Comparison of ENCODE assay signal across 1 cellular context in the genomic region with DNA sequence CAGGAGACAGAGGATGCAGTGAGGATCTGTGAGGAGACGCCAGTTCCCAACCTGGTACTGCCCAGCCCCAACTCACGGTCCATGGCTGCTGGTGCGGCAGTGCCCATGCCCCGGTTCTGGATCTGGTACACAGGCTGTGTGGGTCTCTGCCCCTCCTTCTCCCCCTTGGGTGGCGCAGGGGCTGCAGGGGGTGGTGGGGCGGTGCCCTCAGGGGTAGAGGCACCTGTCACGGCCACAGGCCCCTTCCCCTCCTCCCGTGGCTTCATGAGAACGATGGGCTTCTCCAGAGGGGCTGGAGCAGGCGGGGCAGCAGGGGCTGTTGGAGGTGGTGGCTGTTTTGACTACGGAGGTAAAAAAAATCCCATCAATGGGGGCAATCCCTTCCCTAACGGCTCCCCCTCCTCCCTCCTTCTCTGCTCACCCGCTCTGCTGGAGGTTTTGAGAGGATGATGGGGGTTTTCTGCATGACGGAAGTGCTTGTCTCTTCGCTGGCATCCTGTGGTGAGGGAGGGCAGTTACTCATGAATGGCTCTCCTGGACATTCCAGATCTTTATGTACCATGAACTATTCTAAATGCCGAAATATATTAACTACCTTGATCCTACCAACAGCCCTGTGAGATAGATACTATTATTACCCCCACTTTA.
TF ChIP-seq lines count a peak whose summit lies in the region.

No MANE protein-coding gene starts in this region.

TF ChIP-seq in GM12878, 131 proteins besides CTCF, POLR2A, EP300 and RAD21 (continues in another document):
- TF ChIP-seq TCF3 (IDR thresholded peaks at IDR 0.05; ENCODE audit: borderline replicate concordance, insufficient read depth, low read depth, low read length): no peak
- TF ChIP-seq SIX5 (IDR thresholded peaks at IDR 0.05; ENCODE audit: low read depth, low read length, severe bottlenecking): no peak
- TF ChIP-seq MYB (IDR thresholded peaks at IDR 0.05; ENCODE audit: borderline replicate concordance, low read depth, low read length): 0 out of 2 replicates have a peak, but pooled peaks have one; percentile 51
- peak; percentile 30 to 59; a peak in 2 of 4 replicates for TF ChIP-seq IKZF2 (IDR thresholded peaks at IDR 0.05)
- TF ChIP-seq ZNF384 (IDR thresholded peaks at IDR 0.05; ENCODE audit: borderline replicate concordance, low read depth, low read length): peak; percentile 53; the same call in 1 of the 2 replicates
- TF ChIP-seq NFIC (IDR thresholded peaks at IDR 0.05; ENCODE audit: low read depth, low read length): peak; percentile 28; the same call in 1 of the 2 replicates
- 0 out of 2 replicates have a peak, but pooled peaks have one; percentile 11 for TF ChIP-seq JUNB (IDR thresholded peaks at IDR 0.05)
- no peak for TF ChIP-seq WRNIP1 (IDR thresholded peaks at IDR 0.05; ENCODE audit: borderline replicate concordance, low read depth, low read length)
- TF ChIP-seq YY1 (IDR thresholded peaks at IDR 0.05; ENCODE audit: low read depth, low read length): 0 out of 2 replicates have a peak, but pooled peaks have one; percentile 20
- no peak for TF ChIP-seq ATF2 (IDR thresholded peaks at IDR 0.05; ENCODE audit: low read length)
- TF ChIP-seq, protein P1, sequence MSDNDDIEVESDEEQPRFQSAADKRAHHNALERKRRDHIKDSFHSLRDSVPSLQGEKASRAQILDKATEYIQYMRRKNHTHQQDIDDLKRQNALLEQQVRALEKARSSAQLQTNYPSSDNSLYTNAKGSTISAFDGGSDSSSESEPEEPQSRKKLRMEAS (IDR thresholded peaks at IDR 0.05; ENCODE audit: low read depth, low read length): no peak
- no peak for TF ChIP-seq KDM1A (IDR thresholded peaks at IDR 0.05; ENCODE audit: borderline replicate concordance)
- peak; percentile 58 for TF ChIP-seq BCL3 (IDR thresholded peaks at IDR 0.05; ENCODE audit: borderline replicate concordance, insufficient read depth, low read depth, low read length, poor library complexity, severe bottlenecking)
- no peak for TF ChIP-seq ESRRA (IDR thresholded peaks at IDR 0.05; ENCODE audit: low read length)
- TF ChIP-seq, protein P2, sequence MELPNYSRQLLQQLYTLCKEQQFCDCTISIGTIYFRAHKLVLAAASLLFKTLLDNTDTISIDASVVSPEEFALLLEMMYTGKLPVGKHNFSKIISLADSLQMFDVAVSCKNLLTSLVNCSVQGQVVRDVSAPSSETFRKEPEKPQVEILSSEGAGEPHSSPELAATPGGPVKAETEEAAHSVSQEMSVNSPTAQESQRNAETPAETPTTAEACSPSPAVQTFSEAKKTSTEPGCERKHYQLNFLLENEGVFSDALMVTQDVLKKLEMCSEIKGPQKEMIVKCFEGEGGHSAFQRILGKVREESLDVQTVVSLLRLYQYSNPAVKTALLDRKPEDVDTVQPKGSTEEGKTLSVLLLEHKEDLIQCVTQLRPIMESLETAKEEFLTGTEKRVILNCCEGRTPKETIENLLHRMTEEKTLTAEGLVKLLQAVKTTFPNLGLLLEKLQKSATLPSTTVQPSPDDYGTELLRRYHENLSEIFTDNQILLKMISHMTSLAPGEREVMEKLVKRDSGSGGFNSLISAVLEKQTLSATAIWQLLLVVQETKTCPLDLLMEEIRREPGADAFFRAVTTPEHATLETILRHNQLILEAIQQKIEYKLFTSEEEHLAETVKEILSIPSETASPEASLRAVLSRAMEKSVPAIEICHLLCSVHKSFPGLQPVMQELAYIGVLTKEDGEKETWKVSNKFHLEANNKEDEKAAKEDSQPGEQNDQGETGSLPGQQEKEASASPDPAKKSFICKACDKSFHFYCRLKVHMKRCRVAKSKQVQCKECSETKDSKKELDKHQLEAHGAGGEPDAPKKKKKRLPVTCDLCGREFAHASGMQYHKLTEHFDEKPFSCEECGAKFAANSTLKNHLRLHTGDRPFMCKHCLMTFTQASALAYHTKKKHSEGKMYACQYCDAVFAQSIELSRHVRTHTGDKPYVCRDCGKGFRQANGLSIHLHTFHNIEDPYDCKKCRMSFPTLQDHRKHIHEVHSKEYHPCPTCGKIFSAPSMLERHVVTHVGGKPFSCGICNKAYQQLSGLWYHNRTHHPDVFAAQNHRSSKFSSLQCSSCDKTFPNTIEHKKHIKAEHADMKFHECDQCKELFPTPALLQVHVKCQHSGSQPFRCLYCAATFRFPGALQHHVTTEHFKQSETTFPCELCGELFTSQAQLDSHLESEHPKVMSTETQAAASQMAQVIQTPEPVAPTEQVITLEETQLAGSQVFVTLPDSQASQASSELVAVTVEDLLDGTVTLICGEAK (IDR thresholded peaks at IDR 0.05; ENCODE audit: borderline replicate concordance): no peak
- TF ChIP-seq CHD2 (IDR thresholded peaks at IDR 0.05; ENCODE audit: borderline replicate concordance, low read depth, low read length): peak; percentile 70; the same call in 1 of the 2 replicates
- TF ChIP-seq BACH1 (IDR thresholded peaks at IDR 0.05; ENCODE audit: borderline replicate concordance): no peak
- 0 out of 2 replicates have a peak, but pooled peaks have one; percentile 27 for TF ChIP-seq CREM (IDR thresholded peaks at IDR 0.05; ENCODE audit: low read depth)
- TF ChIP-seq SMC3 (IDR thresholded peaks at IDR 0.05; ENCODE audit: borderline replicate concordance, low read length): no peak
- TF ChIP-seq ZNF207 (IDR thresholded peaks at IDR 0.05; ENCODE audit: borderline replicate concordance): no peak; the same call in 1 of the 2 replicates
- TF ChIP-seq, protein P3, sequence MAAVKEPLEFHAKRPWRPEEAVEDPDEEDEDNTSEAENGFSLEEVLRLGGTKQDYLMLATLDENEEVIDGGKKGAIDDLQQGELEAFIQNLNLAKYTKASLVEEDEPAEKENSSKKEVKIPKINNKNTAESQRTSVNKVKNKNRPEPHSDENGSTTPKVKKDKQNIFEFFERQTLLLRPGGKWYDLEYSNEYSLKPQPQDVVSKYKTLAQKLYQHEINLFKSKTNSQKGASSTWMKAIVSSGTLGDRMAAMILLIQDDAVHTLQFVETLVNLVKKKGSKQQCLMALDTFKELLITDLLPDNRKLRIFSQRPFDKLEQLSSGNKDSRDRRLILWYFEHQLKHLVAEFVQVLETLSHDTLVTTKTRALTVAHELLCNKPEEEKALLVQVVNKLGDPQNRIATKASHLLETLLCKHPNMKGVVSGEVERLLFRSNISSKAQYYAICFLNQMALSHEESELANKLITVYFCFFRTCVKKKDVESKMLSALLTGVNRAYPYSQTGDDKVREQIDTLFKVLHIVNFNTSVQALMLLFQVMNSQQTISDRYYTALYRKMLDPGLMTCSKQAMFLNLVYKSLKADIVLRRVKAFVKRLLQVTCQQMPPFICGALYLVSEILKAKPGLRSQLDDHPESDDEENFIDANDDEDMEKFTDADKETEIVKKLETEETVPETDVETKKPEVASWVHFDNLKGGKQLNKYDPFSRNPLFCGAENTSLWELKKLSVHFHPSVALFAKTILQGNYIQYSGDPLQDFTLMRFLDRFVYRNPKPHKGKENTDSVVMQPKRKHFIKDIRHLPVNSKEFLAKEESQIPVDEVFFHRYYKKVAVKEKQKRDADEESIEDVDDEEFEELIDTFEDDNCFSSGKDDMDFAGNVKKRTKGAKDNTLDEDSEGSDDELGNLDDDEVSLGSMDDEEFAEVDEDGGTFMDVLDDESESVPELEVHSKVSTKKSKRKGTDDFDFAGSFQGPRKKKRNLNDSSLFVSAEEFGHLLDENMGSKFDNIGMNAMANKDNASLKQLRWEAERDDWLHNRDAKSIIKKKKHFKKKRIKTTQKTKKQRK (IDR thresholded peaks at IDR 0.05; ENCODE audit: low read depth, low read length): no peak
- TF ChIP-seq ATF7 (IDR thresholded peaks at IDR 0.05; ENCODE audit: low read depth): peak; percentile 54; the same call in 1 of the 2 replicates
- TF ChIP-seq, protein P4, sequence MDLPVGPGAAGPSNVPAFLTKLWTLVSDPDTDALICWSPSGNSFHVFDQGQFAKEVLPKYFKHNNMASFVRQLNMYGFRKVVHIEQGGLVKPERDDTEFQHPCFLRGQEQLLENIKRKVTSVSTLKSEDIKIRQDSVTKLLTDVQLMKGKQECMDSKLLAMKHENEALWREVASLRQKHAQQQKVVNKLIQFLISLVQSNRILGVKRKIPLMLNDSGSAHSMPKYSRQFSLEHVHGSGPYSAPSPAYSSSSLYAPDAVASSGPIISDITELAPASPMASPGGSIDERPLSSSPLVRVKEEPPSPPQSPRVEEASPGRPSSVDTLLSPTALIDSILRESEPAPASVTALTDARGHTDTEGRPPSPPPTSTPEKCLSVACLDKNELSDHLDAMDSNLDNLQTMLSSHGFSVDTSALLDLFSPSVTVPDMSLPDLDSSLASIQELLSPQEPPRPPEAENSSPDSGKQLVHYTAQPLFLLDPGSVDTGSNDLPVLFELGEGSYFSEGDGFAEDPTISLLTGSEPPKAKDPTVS (IDR thresholded peaks at IDR 0.05; ENCODE audit: low read depth, low read length): no peak
- TF ChIP-seq, protein P5, sequence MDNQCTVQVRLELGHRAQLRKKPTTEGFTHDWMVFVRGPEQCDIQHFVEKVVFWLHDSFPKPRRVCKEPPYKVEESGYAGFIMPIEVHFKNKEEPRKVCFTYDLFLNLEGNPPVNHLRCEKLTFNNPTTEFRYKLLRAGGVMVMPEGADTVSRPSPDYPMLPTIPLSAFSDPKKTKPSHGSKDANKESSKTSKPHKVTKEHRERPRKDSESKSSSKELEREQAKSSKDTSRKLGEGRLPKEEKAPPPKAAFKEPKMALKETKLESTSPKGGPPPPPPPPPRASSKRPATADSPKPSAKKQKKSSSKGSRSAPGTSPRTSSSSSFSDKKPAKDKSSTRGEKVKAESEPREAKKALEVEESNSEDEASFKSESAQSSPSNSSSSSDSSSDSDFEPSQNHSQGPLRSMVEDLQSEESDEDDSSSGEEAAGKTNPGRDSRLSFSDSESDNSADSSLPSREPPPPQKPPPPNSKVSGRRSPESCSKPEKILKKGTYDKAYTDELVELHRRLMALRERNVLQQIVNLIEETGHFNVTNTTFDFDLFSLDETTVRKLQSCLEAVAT (IDR thresholded peaks at IDR 0.05): no peak
- TF ChIP-seq RELB (IDR thresholded peaks at IDR 0.05; ENCODE audit: low read depth): peak; percentile 66; the same call in 1 of the 2 replicates
- TF ChIP-seq SUPT20H (IDR thresholded peaks at IDR 0.05; ENCODE audit: borderline replicate concordance, control insufficient read depth, low read depth, low read length): no peak
- TF ChIP-seq, protein P6, sequence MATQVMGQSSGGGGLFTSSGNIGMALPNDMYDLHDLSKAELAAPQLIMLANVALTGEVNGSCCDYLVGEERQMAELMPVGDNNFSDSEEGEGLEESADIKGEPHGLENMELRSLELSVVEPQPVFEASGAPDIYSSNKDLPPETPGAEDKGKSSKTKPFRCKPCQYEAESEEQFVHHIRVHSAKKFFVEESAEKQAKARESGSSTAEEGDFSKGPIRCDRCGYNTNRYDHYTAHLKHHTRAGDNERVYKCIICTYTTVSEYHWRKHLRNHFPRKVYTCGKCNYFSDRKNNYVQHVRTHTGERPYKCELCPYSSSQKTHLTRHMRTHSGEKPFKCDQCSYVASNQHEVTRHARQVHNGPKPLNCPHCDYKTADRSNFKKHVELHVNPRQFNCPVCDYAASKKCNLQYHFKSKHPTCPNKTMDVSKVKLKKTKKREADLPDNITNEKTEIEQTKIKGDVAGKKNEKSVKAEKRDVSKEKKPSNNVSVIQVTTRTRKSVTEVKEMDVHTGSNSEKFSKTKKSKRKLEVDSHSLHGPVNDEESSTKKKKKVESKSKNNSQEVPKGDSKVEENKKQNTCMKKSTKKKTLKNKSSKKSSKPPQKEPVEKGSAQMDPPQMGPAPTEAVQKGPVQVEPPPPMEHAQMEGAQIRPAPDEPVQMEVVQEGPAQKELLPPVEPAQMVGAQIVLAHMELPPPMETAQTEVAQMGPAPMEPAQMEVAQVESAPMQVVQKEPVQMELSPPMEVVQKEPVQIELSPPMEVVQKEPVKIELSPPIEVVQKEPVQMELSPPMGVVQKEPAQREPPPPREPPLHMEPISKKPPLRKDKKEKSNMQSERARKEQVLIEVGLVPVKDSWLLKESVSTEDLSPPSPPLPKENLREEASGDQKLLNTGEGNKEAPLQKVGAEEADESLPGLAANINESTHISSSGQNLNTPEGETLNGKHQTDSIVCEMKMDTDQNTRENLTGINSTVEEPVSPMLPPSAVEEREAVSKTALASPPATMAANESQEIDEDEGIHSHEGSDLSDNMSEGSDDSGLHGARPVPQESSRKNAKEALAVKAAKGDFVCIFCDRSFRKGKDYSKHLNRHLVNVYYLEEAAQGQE (IDR thresholded peaks at IDR 0.05; ENCODE audit: low read depth, low read length): no peak
